In genomic region chr5:109900911-109901627, GRCh38 we compare ENCODE assay signal across 21 cellular contexts.
DNase-seq lines count a peak whose midpoint lies in the region; ATAC-seq, FAIRE-seq and TF ChIP-seq lines count a peak whose summit lies in the region.
"Had no signal": no experiment of that assay in that cellular context is flagged by ENCODE, and none has a peak within 500 bp of the region (broad histone marks: within the 10 kb centered on the region; RNA-seq: fewer than 3 reads in every experiment).

No MANE protein-coding gene starts in this region.

- no peak for FAIRE-seq in A549 (lab: Jason Lieb, UNC)
- FAIRE-seq: colon, TTC549 had no signal

- ATAC-seq in A549 (peak in 1 of 2 experiments; percentile 55; a peak in 2 of 6 replicates), left lobe of liver (peak; percentile 88)
- ATAC-seq: activated CD4-positive, alpha-beta T cell treated with anti-CD3 and anti-CD28 coated beads for 36 hours; effector memory CD8-positive, alpha-beta T cell; gastroesophageal sphincter; natural killer cell treated with Interleukin-12 subunit alpha and Interleukin-12 subunit beta and Interleukin-15 and Interleukin-18, amount 100 ng/mL, for 72 hours had no signal

- no peaks in the 10 kb centered on the region; the same call in 2 of the 3 replicates for H3K4me1 ChIP-seq in A549
- H3K4me1 ChIP-seq: esophagus squamous epithelium, gastroesophageal sphincter had no signal

- no peak for TF ChIP-seq POLR2A in A549 (IDR thresholded peaks at IDR 0.05; ENCODE audit: low read length)

- no peak overlapping the region for H3K27ac ChIP-seq in A549
- H3K27ac ChIP-seq: brain microvascular endothelial cell, esophagus squamous epithelium, gastroesophageal sphincter, ovary, sigmoid colon had no signal

- no peak for TF ChIP-seq EP300 in A549 (IDR thresholded peaks at IDR 0.05)

- no peak for TF ChIP-seq RAD21 in A549 (conservative IDR thresholded peaks at IDR 0.05 in 1 of 2, IDR thresholded peaks at IDR 0.05 in 1 of 2)

- TF ChIP-seq CTCF in A549 (IDR thresholded peaks at IDR 0.05), result no peak

- CTCF ChIA-PET in A549 (lab: Yijun Ruan, JAX), result no interaction called here

- 39% methylated on average over 3 of the region's 3 CpGs for WGBS in A549 (ENCODE audit: missing lambda C conversion rate)

- POLR2A ChIA-PET in A549 (lab: Yijun Ruan, JAX), result no interaction called here

- no peak overlapping the region for H3K4me3 ChIP-seq in A549
- H3K4me3 ChIP-seq: esophagus squamous epithelium, gastroesophageal sphincter, ovary, sigmoid colon had no signal

- H3K4me2 ChIP-seq in A549, result peak overlapping the region; percentile 33; the same call in 1 of the 3 replicates

- no peaks in the 10 kb centered on the region for H3K9me3 ChIP-seq in A549
- H3K9me3 ChIP-seq: esophagus squamous epithelium, gastroesophageal sphincter, ovary, sigmoid colon had no signal

- DNase-seq in A549 (ENCODE audit: low read depth in 1 of 2, low spot score in 1 of 2), result peak in 1 of 2 experiments; percentile 1
- DNase-seq in Daoy (ENCODE audit: low read depth), result peak; percentile 28
- peak; percentile 35 for DNase-seq in NCI-H510A (lab: John Stamatoyannopoulos, UW)
- DNase-seq in left lobe of liver (ENCODE audit: low spot score), result peak; percentile 65
- DNase-seq in NCI-H2171 treated with DMSO at 0.1 percent for 48 hours (lab: John Stamatoyannopoulos, UW), result no peak
- DNase-seq in globus pallidus (ENCODE audit: low spot score), result no peak
- DNase-seq in activated CD4-positive, CD25-positive, alpha-beta regulatory T cell treated with anti-CD3 and anti-CD28 coated beads, Interleukin-2, amount 50 U/mL, for 72 hours, result no peak
- DNase-seq: activated CD4-positive, alpha-beta T cell treated with anti-CD3 and anti-CD28 coated beads for 36 hours; activated effector memory CD4-positive, alpha-beta T cell treated with Interleukin-2 at 50 U/mL for 16 hours; brain microvascular endothelial cell; effector memory CD8-positive, alpha-beta T cell; esophagus squamous epithelium; HCEC 1CT; kidney glomerular epithelial cell; NCI-H524; ovary; sigmoid colon had no signal

TF ChIP-seq in A549, 52 proteins besides CTCF, POLR2A, EP300 and RAD21:
- no peak for TF ChIP-seq EHMT2 (IDR thresholded peaks at IDR 0.05; ENCODE audit: low read depth)
- TF ChIP-seq MYC (IDR thresholded peaks at IDR 0.05; ENCODE audit: borderline replicate concordance, low read length), result no peak
- TF ChIP-seq ZNF302 (CRISPR knock-in tag; IDR thresholded peaks at IDR 0.05), result no peak
- TF ChIP-seq CHD4 (IDR thresholded peaks at IDR 0.05; ENCODE audit: borderline replicate concordance), result no peak
- no peak for TF ChIP-seq NPAS2 (CRISPR knock-in tag; IDR thresholded peaks at IDR 0.05; ENCODE audit: borderline replicate concordance)
- TF ChIP-seq, protein P1, sequence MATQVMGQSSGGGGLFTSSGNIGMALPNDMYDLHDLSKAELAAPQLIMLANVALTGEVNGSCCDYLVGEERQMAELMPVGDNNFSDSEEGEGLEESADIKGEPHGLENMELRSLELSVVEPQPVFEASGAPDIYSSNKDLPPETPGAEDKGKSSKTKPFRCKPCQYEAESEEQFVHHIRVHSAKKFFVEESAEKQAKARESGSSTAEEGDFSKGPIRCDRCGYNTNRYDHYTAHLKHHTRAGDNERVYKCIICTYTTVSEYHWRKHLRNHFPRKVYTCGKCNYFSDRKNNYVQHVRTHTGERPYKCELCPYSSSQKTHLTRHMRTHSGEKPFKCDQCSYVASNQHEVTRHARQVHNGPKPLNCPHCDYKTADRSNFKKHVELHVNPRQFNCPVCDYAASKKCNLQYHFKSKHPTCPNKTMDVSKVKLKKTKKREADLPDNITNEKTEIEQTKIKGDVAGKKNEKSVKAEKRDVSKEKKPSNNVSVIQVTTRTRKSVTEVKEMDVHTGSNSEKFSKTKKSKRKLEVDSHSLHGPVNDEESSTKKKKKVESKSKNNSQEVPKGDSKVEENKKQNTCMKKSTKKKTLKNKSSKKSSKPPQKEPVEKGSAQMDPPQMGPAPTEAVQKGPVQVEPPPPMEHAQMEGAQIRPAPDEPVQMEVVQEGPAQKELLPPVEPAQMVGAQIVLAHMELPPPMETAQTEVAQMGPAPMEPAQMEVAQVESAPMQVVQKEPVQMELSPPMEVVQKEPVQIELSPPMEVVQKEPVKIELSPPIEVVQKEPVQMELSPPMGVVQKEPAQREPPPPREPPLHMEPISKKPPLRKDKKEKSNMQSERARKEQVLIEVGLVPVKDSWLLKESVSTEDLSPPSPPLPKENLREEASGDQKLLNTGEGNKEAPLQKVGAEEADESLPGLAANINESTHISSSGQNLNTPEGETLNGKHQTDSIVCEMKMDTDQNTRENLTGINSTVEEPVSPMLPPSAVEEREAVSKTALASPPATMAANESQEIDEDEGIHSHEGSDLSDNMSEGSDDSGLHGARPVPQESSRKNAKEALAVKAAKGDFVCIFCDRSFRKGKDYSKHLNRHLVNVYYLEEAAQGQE (IDR thresholded peaks at IDR 0.05), result no peak
- TF ChIP-seq PHF8 (IDR thresholded peaks at IDR 0.05; ENCODE audit: borderline replicate concordance, low read depth), result no peak
- TF ChIP-seq NR3C1 (IDR thresholded peaks at IDR 0.05), result no peak
- no peak for TF ChIP-seq HDAC2 (IDR thresholded peaks at IDR 0.05)
- no peak for TF ChIP-seq SREBF2 (IDR thresholded peaks at IDR 0.05)
- TF ChIP-seq CHD2 (IDR thresholded peaks at IDR 0.05; ENCODE audit: low read length, partially characterized antibody), result no peak
TF ChIP-seq in A549: peak in this region for 0.

Comparison
In these comparisons a context has a peak if more than half of its experiments do, and no peak if none do; other contexts are left out.
1. DNase-seq: peak in Daoy (single experiment), NCI-H510A (single experiment) and left lobe of liver (single experiment); none in NCI-H2171 treated with DMSO at 0.1 percent for 48 hours (single experiment), globus pallidus (single experiment) and activated CD4-positive, CD25-positive, alpha-beta regulatory T cell treated with anti-CD3 and anti-CD28 coated beads, Interleukin-2, amount 50 U/mL, for 72 hours (single experiment).